ENCODE assay signal across 19 cellular contexts in genomic region chr10:67705921-67706320, GRCh38. TPM values are rescaled to one million over a fixed set of nuclear protein-coding genes. Genes with fewer than 3 reads are reported as not detected.
DNase-seq lines count a peak whose midpoint lies in the region; ATAC-seq and TF ChIP-seq lines count a peak whose summit lies in the region.
"Had no signal": no experiment of that assay in that cellular context is flagged by ENCODE, and none has a peak within 500 bp of the region (broad histone marks: within the 10 kb centered on the region; RNA-seq: fewer than 3 reads in every experiment).

No MANE protein-coding gene starts in this region.

- no peak overlapping the region for H3K4ac ChIP-seq in trophoblast cell (ENCODE audit: low read depth, low read length)

- no peak for TF ChIP-seq CTCF in cardiac muscle cell (IDR thresholded peaks at IDR 0.05; ENCODE audit: low read depth, low read length)

- peak overlapping the region; percentile 89 for H3K27ac ChIP-seq in cardiac muscle cell
- H3K27ac ChIP-seq in trophoblast cell (ENCODE audit: low read depth, low read length), result peak overlapping the region; percentile 21
- H3K27ac ChIP-seq: 22Rv1, A549, C4-2B had no signal

- H3K36me3 ChIP-seq in cardiac muscle cell (no peaks in the 10 kb centered on the region), trophoblast cell (ENCODE audit: control insufficient read depth in 1 of 2, insufficient read depth in 2 of 2, low read length in 2 of 2) (no peaks in the 10 kb centered on the region)

- no peak overlapping the region for H2BK120ac ChIP-seq in trophoblast cell (ENCODE audit: insufficient read depth, low read length, poor library complexity)

- intact Hi-C loops in left cardiac atrium (cut with DNase I), result no loop called here

- DNase-seq in cardiac muscle cell (ENCODE audit: low read depth in 1 of 2, low spot score in 1 of 2) (peak in 1 of 2 donors; percentile 22), left cardiac atrium (no peak), islet precursor cell (peak; percentile 91), trophoblast cell (no peak)
- no peak for DNase-seq in activated CD4-positive, alpha-beta T cell treated with anti-CD3 and anti-CD28 coated beads for 4 hours
- DNase-seq in activated CD8-positive, alpha-beta memory T cell treated with anti-CD3 and anti-CD28 coated beads, Interleukin-2, amount 50 U/mL, for 48 hours, result no peak
- DNase-seq: AML-193; Caco-2; CD4-positive, alpha-beta T cell; GDM1; GOT3; H7; HFFc6 had no signal

- no peak overlapping the region for H3K9ac ChIP-seq in trophoblast cell (ENCODE audit: low read length)

- H3K14ac ChIP-seq in trophoblast cell (ENCODE audit: low read length), result no peak overlapping the region

- H2AK5ac ChIP-seq in trophoblast cell (ENCODE audit: low read length), result no peak overlapping the region

- H2BK5ac ChIP-seq in trophoblast cell (ENCODE audit: low read depth, low read length, poor library complexity), result peak overlapping the region; percentile 44

- no peak overlapping the region for H3K4me2 ChIP-seq in trophoblast cell (ENCODE audit: low read length)
- H3K4me2 ChIP-seq: A549 had no signal

- H3K18ac ChIP-seq in trophoblast cell (ENCODE audit: low read length), result no peak overlapping the region

- no peak overlapping the region for H3K23ac ChIP-seq in trophoblast cell (ENCODE audit: low read length)

- H3K79me1 ChIP-seq in trophoblast cell (ENCODE audit: low read length), result peaks cover 5% of the 10 kb centered on the region

- H4K12ac ChIP-seq in trophoblast cell (ENCODE audit: low read depth, low read length), result no peak overlapping the region

- H2BK12ac ChIP-seq in trophoblast cell (ENCODE audit: low read length), result no peak overlapping the region

- H4K91ac ChIP-seq in trophoblast cell (ENCODE audit: low read depth, low read length), result no peak overlapping the region

- H3K9me3 ChIP-seq in cardiac muscle cell (ENCODE audit: low read depth), result no peaks in the 10 kb centered on the region
- no peaks in the 10 kb centered on the region for H3K9me3 ChIP-seq in trophoblast cell (ENCODE audit: insufficient read depth, low read depth, low read length)
- H3K9me3 ChIP-seq: A549 had no signal

- WGBS in trophoblast cell (ENCODE audit: extremely low coverage, insufficient coverage, insufficient read length), result no CpG with 5 or more reads among the region's 1 CpG

- H3K4me1 ChIP-seq in cardiac muscle cell (ENCODE audit: low read depth) (peaks cover 8% of the 10 kb centered on the region), trophoblast cell (ENCODE audit: control insufficient read depth in 1 of 2, insufficient read depth in 2 of 2, low read length in 2 of 2) (no peaks in the 10 kb centered on the region)
- H3K4me1 ChIP-seq: A549, Caco-2 had no signal

- H2AFZ ChIP-seq in trophoblast cell (ENCODE audit: insufficient read depth, low read length, poor library complexity), result no peak overlapping the region

- H3K4me3 ChIP-seq in cardiac muscle cell (no peak overlapping the region), trophoblast cell (ENCODE audit: low read depth, low read length) (no peak overlapping the region)
- H3K4me3 ChIP-seq: A549 had no signal

- H4K8ac ChIP-seq in trophoblast cell (ENCODE audit: low read depth, low read length), result no peak overlapping the region

- no peaks in the 10 kb centered on the region for H3K79me2 ChIP-seq in trophoblast cell (ENCODE audit: control insufficient read depth, insufficient read depth, low read length, poor library complexity)

- H3K27me3 ChIP-seq in cardiac muscle cell (no peaks in the 10 kb centered on the region), trophoblast cell (ENCODE audit: insufficient read depth, low read length) (no peaks in the 10 kb centered on the region)

- ATAC-seq in left cardiac atrium, result no peak
- ATAC-seq in HG03432 (IDR thresholded peaks at IDR 0.05; ENCODE audit: unreplicated experiment), result no peak
- ATAC-seq: A549, HCT116 had no signal

RNA-seq across cellular contexts. Expression of gene CTNNA3, which starts 9.9 kb away (rescaled TPM):
- 27.9 and 71.7 TPM in 2 replicates for total RNA-seq in cardiac muscle cell
- polyA plus RNA-seq in cardiac muscle cell, result 55.8 and 83.6 TPM in 2 replicates
- total RNA-seq in left cardiac atrium, result 10 to 100 TPM; 42.3 to 48.7 TPM
- 4.0 and 4.8 TPM in 2 replicates for polyA plus RNA-seq in trophoblast cell (2013)
- total RNA-seq: HFFc6 had no signal
- polyA plus RNA-seq: A549, BJ had no signal
